In the genomic region with DNA sequence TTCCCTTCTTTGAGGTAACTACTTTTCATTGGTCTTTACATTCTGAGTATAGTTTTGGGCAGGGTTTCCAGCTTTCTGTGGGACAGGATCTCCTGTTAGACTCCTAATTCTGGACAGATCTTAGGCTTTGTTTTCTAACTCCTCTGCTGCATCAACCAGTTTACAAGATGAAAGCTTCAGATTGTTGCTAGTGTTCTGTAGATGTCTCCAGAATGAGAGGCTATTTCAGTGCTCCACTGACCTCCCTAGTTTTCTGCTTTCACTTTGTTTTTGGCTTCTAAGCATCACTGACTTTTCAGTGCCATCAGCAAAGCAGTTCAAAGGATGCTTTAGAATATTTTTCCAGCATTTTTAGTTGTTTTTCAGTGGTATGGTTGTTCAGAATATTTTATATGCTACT, we compare ENCODE assay signal across 1 cellular context.
TF ChIP-seq lines count a peak whose summit lies in the region.

No MANE protein-coding gene starts in this region.

TF ChIP-seq in A549, 52 proteins besides CTCF, POLR2A, EP300 and RAD21 (continued from another document):
- no peak for TF ChIP-seq BCL3 (IDR thresholded peaks at IDR 0.05)
TF ChIP-seq in A549: peak in this region for 0.
